In genomic region chr12:42589465-42590323, GRCh38 we compare ENCODE assay signal across 8 cellular contexts. TPM values are rescaled to one million over a fixed set of nuclear protein-coding genes. Genes with fewer than 3 reads are reported as not detected.
DNase-seq lines count a peak whose midpoint lies in the region; ATAC-seq and TF ChIP-seq lines count a peak whose summit lies in the region.

Gene PRICKLE1 (minus strand): TSS chr12:42589746. CDS start chr12:42472516, 117,230 bp downstream.

- TF ChIP-seq POLR2A in Peyer's patch (IDR thresholded peaks at IDR 0.05): no peak

- peak within 1 kb of the TSS; percentile 42 to 76 (median 54); a peak in 17 of 22 replicates for H3K27ac ChIP-seq in BLaER1 treated with 17β-estradiol and CSF1 and Interleukin-3, amounts not matched to agents 10 nM and 100 nM
- H3K27ac ChIP-seq in Peyer's patch: peak within 1 kb of the TSS in 3 of 4 donors; percentile 49 to 62 (median 54)

- no peaks in the 10 kb centered on the region for H3K9me3 ChIP-seq in BLaER1 treated with 17β-estradiol and CSF1 and Interleukin-3, amounts not matched to agents 10 nM and 100 nM (replicated peaks in 1 of 11)
- no peaks in the 10 kb centered on the region for H3K9me3 ChIP-seq in Peyer's patch

- H3K9ac ChIP-seq in BLaER1 treated with 17β-estradiol and CSF1 and Interleukin-3, amounts not matched to agents 10 nM and 100 nM: peak within 1 kb of the TSS; percentile 63 to 83 (median 77)

- DNase-seq in Peyer's patch (peak in 1 of 3 donors; percentile 51), cerebellar cortex (ENCODE audit: low spot score) (peak; percentile 26), kidney glomerular epithelial cell (lab: John Stamatoyannopoulos, UW) (peak; percentile 58), NCI-H345 (lab: John Stamatoyannopoulos, UW) (no peak)
- peak; percentile 2 for DNase-seq in stimulated activated CD4-positive, alpha-beta T cell treated with anti-CD3 and anti-CD28 coated beads, Interleukin-1b, Interleukin-23, amount 100 ng/mL, for 48 hours

- peaks cover 5 to 20% (median 15%) of the 10 kb centered on the region in 10 experiments; a peak in 15 of 20 replicates for H3K4me1 ChIP-seq in BLaER1 treated with 17β-estradiol and CSF1 and Interleukin-3, amounts not matched to agents 10 nM and 100 nM
- peaks cover 0 to 11% (median 2%) of the 10 kb centered on the region in 4 donors for H3K4me1 ChIP-seq in Peyer's patch

- TF ChIP-seq CTCF in Peyer's patch (IDR thresholded peaks at IDR 0.05): no peak

- peak; percentile 63 for ATAC-seq in GM19043 (IDR thresholded peaks at IDR 0.05; ENCODE audit: low read depth, unreplicated experiment)
- ATAC-seq in HG03108 (IDR thresholded peaks at IDR 0.05; ENCODE audit: unreplicated experiment): peak; percentile 65

- peak within 1 kb of the TSS; percentile 91 to 100 (median 98) for H3K4me2 ChIP-seq in BLaER1 treated with 17β-estradiol and CSF1 and Interleukin-3, amounts not matched to agents 10 nM and 100 nM

- H3K27me3 ChIP-seq in BLaER1 treated with 17β-estradiol and CSF1 and Interleukin-3, amounts not matched to agents 10 nM and 100 nM: peaks cover 35 to 49% (median 44%) of the 10 kb centered on the region in 11 experiments
- no peaks in the 10 kb centered on the region for H3K27me3 ChIP-seq in Peyer's patch

- H4K20me1 ChIP-seq in BLaER1 treated with 17β-estradiol and CSF1 and Interleukin-3, amounts not matched to agents 10 nM and 100 nM: 0 out of 22 replicates have a peak, but pooled peaks cover 0 to 14% (median 0%) of the 10 kb centered on the region in 11 experiments

- peak within 1 kb of the TSS; percentile 71 to 88 (median 75) for H3K4me3 ChIP-seq in BLaER1 treated with 17β-estradiol and CSF1 and Interleukin-3, amounts not matched to agents 10 nM and 100 nM
- peak within 1 kb of the TSS; percentile 42 to 71 (median 64) for H3K4me3 ChIP-seq in Peyer's patch

- no peaks in the 10 kb centered on the region for H3K36me3 ChIP-seq in BLaER1 treated with 17β-estradiol and CSF1 and Interleukin-3, amounts not matched to agents 10 nM and 100 nM
- H3K36me3 ChIP-seq in Peyer's patch: no peaks in the 10 kb centered on the region

RNA-seq across cellular contexts. Expression of gene PRICKLE1, which starts in this region (rescaled TPM):
- total RNA-seq in Peyer's patch: 10 to 100 TPM in 2 of 4 donors, 1 to 10 TPM in 1, under 1 TPM in 1; 0.53 to 12.6 (median 6.3) TPM
